In the genomic region with DNA sequence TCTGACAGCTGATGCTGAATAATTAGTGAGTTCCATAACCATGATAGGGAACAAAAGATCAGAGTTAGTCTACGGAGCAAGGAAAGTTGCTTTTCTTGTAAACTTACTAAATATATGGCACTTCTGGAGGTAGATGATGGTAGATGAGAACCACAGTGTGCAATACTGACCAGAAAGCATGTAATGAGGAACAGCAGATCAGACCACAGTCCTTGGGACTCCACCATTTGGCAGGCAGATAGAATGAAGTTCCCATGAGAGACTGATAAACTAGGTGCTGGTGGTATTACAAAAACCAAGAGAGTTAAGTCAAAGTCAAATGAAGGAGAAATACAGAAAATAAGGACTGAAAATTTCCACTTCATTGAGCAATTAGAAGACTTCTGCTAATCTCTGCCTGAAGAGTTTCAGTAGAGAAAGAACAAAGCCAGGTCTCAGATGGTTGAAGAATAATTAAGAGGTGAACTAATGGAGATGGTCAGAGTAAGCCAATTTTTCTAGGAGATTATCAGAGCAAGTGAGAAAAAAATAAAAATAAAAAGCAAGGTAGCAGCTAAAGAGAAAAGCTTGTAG, we compare ENCODE assay signal across 20 cellular contexts. TPM values are rescaled to one million over a fixed set of nuclear protein-coding genes. Genes with fewer than 3 reads are reported as not detected.
A peak's percentile ranks its signal among the peaks of the same experiment; 100 is the strongest.
DNase-seq lines count a peak whose midpoint lies in the region; ATAC-seq and FAIRE-seq lines count a peak whose summit lies in the region.
"Had no signal": no experiment of that assay in that cellular context is flagged by ENCODE, and none has a peak within 500 bp of the region (broad histone marks: within the 10 kb centered on the region; RNA-seq: fewer than 3 reads in every experiment).

No MANE protein-coding gene starts in this region.

- FAIRE-seq in frontal cortex (lab: Jason Lieb, UNC), result no peak
- FAIRE-seq: GM12878 had no signal

- peak; percentile 58 for ATAC-seq in GM18520 (IDR thresholded peaks at IDR 0.05; ENCODE audit: unreplicated experiment)
- ATAC-seq in GM19395 (IDR thresholded peaks at IDR 0.05; ENCODE audit: unreplicated experiment), result peak; percentile 56
- peak; percentile 64 for ATAC-seq in HG02678 (IDR thresholded peaks at IDR 0.05; ENCODE audit: unreplicated experiment)
- ATAC-seq in left lobe of liver, result no peak
- ATAC-seq: GM12878 had no signal

- DNase-seq in MV-4-11 (lab: John Stamatoyannopoulos, UW), result peak; percentile 68
- DNase-seq in frontal cortex (ENCODE audit: low spot score in 2 of 2), result no peak
- DNase-seq in CD1c-positive myeloid dendritic cell (ENCODE audit: extremely low spot score), result no peak
- no peak for DNase-seq in NCI-H526 (lab: John Stamatoyannopoulos, UW)
- DNase-seq in left lobe of liver (ENCODE audit: low spot score), result no peak
- DNase-seq: AML-193; CD4-positive, CD25-positive, alpha-beta regulatory T cell; DMS79; H9; Kasumi-1; NCI-H1436 treated with DMSO at 0.1 percent for 48 hours; NCI-H2227 treated with DMSO at 0.1 percent for 48 hours; NCI-H524 treated with DMSO at 0.1 percent for 48 hours; SJCRH30; T-helper 9 cell had no signal

RNA-seq across cellular contexts. Expression of gene CERKL, which starts 10.4 kb away (rescaled TPM):
- total RNA-seq in frontal cortex (1.6 TPM), left lobe of liver (not detected)
- total RNA-seq: CD4-positive, CD25-positive, alpha-beta regulatory T cell; G401; H9; SJCRH30 had no signal

RNA-seq across cellular contexts. Expression of gene NEUROD1, which starts 33.8 kb away (rescaled TPM):
- 4.9 TPM for total RNA-seq in frontal cortex
- not detected for total RNA-seq in left lobe of liver
- total RNA-seq: CD4-positive, CD25-positive, alpha-beta regulatory T cell; G401; GM12878; H9; SJCRH30 had no signal
